In genomic region chr12:131990066-131990979, GRCh38 we compare ENCODE assay signal across 15 cellular contexts. TPM values are rescaled to one million over a fixed set of nuclear protein-coding genes. Genes with fewer than 3 reads are reported as not detected.
A peak's percentile ranks its signal among the peaks of the same experiment; 100 is the strongest.
DNase-seq lines count a peak whose midpoint lies in the region; ATAC-seq and TF ChIP-seq lines count a peak whose summit lies in the region.
"Had no signal": no experiment of that assay in that cellular context is flagged by ENCODE, and none has a peak within 500 bp of the region (broad histone marks: within the 10 kb centered on the region; RNA-seq: fewer than 3 reads in every experiment).

No MANE protein-coding gene starts in this region.

- ATAC-seq in HG03095 (IDR thresholded peaks at IDR 0.05; ENCODE audit: unreplicated experiment), result no peak
- ATAC-seq: heart left ventricle, psoas muscle had no signal

- intact Hi-C loops in tibial artery (cut with DNase I; ENCODE audit: low total_unique reads), result no loop called here

- no peaks in the 10 kb centered on the region for H3K27me3 ChIP-seq in iPS-20b (ENCODE audit: insufficient read depth, low read length)
- no peaks in the 10 kb centered on the region for H3K27me3 ChIP-seq in tibial artery
- H3K27me3 ChIP-seq: heart left ventricle, MG63 had no signal

- H3K27ac ChIP-seq in angular gyrus (ENCODE audit: low read depth, low read length) (peak overlapping the region; percentile 43), iPS-20b (ENCODE audit: low read length) (peak overlapping the region; percentile 72), tibial artery (no peak overlapping the region)
- H3K27ac ChIP-seq: heart left ventricle, psoas muscle had no signal

- TF ChIP-seq CTCF in tibial artery (IDR thresholded peaks at IDR 0.05), result no peak

- peaks cover 31% of the 10 kb centered on the region for H3K4me1 ChIP-seq in iPS-20b (ENCODE audit: insufficient read depth, low read length)
- H3K4me1 ChIP-seq in tibial artery, result no peaks in the 10 kb centered on the region
- H3K4me1 ChIP-seq: psoas muscle had no signal

- H3K36me3 ChIP-seq in iPS-20b (ENCODE audit: insufficient read depth, low read depth, low read length), result peaks cover 74% of the 10 kb centered on the region
- peaks cover 72 to 100% (median 93%) of the 10 kb centered on the region in 3 donors for H3K36me3 ChIP-seq in tibial artery

- H3K9me3 ChIP-seq in iPS-20b (ENCODE audit: insufficient read depth, low read depth, low read length), result no peaks in the 10 kb centered on the region
- H3K9me3 ChIP-seq in tibial artery, result no peaks in the 10 kb centered on the region
- H3K9me3 ChIP-seq: heart left ventricle, MG63, psoas muscle had no signal

- peak overlapping the region; percentile 59; the same call in 1 of the 2 replicates for H3K9ac ChIP-seq in iPS-20b (ENCODE audit: low read depth, low read length)

- H3K4me3 ChIP-seq in iPS-20b (ENCODE audit: low read length) (peak overlapping the region; percentile 5; the same call in 1 of the 2 replicates), tibial artery (no peak overlapping the region)
- H3K4me3 ChIP-seq: heart left ventricle, MG63, psoas muscle had no signal

- DNase-seq in A172 (ENCODE audit: low spot score), result peak; percentile 71
- peak; percentile 25 for DNase-seq in NCI-H1417 treated with DMSO at 0.1 percent for 48 hours (lab: John Stamatoyannopoulos, UW)
- DNase-seq in dermis blood vessel endothelial cell, result no peak
- DNase-seq in tibial artery, result no peak
- no peak for DNase-seq in dedifferentiated amniotic fluid mesenchymal stem cell (ENCODE audit: extremely low spot score)
- DNase-seq: activated CD4-positive, CD25-positive, alpha-beta regulatory T cell treated with anti-CD3 and anti-CD28 coated beads, Interleukin-2, amount 50 U/mL, for 72 hours; activated T-cell treated with anti-CD3 and anti-CD28 coated beads, Interleukin-2, amount 50 U/mL, for 24 hours; heart left ventricle; mammary epithelial cell; MG63; psoas muscle; stimulated activated naive CD4-positive, alpha-beta T cell had no signal

RNA-seq across cellular contexts. Expression of gene EP400, which starts 40.6 kb away (rescaled TPM):
- 6.6 and 6.8 TPM in 2 replicates for total RNA-seq in A172 (2014; rRNA removed; shearing (Covaris generic))
- 9.7 and 20.3 TPM in 2 replicates for total RNA-seq in dermis blood vessel endothelial cell

Comparison
In these comparisons a context has a peak if more than half of its experiments do, and no peak if none do; other contexts are left out.
1. DNase-seq: peak in A172 (single experiment) and NCI-H1417 treated with DMSO at 0.1 percent for 48 hours (single experiment); none in dermis blood vessel endothelial cell (single experiment), tibial artery (0 of 2) and dedifferentiated amniotic fluid mesenchymal stem cell (single experiment).
2. H3K27ac ChIP-seq: peak in angular gyrus (single experiment) and iPS-20b (single experiment); none in tibial artery (0 of 2).